In the genomic region with DNA sequence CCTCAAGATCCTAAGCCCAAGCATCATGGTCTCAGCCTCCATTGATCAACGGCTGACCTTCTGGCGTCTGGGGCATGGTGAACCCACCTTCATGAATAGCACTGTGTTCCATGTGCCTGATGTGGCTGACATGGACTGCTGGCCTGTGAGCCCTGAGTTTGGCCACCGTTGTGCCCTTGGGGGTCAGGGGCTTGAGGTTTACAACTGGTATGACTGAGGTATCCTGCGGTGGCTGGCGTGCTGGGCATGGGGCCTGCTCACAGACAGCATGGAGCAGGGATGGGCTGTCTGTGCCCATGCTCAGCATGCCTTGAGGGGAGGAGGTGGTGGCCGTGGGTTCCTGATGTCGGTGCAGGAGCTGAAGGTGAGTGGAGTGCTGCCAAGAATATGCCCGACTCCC, we compare ENCODE assay signal across 17 cellular contexts. TPM values are rescaled to one million over a fixed set of nuclear protein-coding genes. Genes with fewer than 3 reads are reported as not detected.
A peak's percentile ranks its signal among the peaks of the same experiment; 100 is the strongest.
DNase-seq lines count a peak whose midpoint lies in the region; ATAC-seq lines count a peak whose summit lies in the region.
"Had no signal": no experiment of that assay in that cellular context is flagged by ENCODE, and none has a peak within 500 bp of the region (broad histone marks: within the 10 kb centered on the region; RNA-seq: fewer than 3 reads in every experiment).

No MANE protein-coding gene starts in this region.

- no peaks in the 10 kb centered on the region for H3K9me3 Mint-ChIP-seq in activated T-cell treated with anti-CD3 and anti-CD28 coated beads, Interleukin-2, amount 50 U/mL, for 4 hours
- H3K9me3 Mint-ChIP-seq in stimulated activated naive B cell treated with anti-CD40 and anti-IgM and Interleukin-4, amounts not matched to agents 10 μg/mL and 1 μg/mL and 100 μg/mL, for 72 hours = no peaks in the 10 kb centered on the region
- H3K9me3 Mint-ChIP-seq: naive thymus-derived CD8-positive, alpha-beta T cell had no signal

- H3K36me3 Mint-ChIP-seq in activated T-cell treated with anti-CD3 and anti-CD28 coated beads, Interleukin-2, amount 50 U/mL, for 4 hours (ENCODE audit: insufficient read depth) = peaks cover 12% of the 10 kb centered on the region
- H3K36me3 Mint-ChIP-seq in stimulated activated naive B cell treated with anti-CD40 and anti-IgM and Interleukin-4, amounts not matched to agents 10 μg/mL and 1 μg/mL and 100 μg/mL, for 72 hours = peaks cover 30 to 39% of the 10 kb centered on the region in 2 donors

- no peak for ATAC-seq in activated T-cell treated with anti-CD3 and anti-CD28 coated beads, Interleukin-2, amount 50 U/mL, for 4 hours
- ATAC-seq in stimulated activated naive B cell treated with anti-CD40 and anti-IgM and Interleukin-4, amounts not matched to agents 10 μg/mL and 1 μg/mL and 100 μg/mL, for 72 hours (replicated peaks) = no peak
- ATAC-seq: A549; naive thymus-derived CD8-positive, alpha-beta T cell; right lobe of liver had no signal

- no peaks in the 10 kb centered on the region for H3K27me3 Mint-ChIP-seq in activated T-cell treated with anti-CD3 and anti-CD28 coated beads, Interleukin-2, amount 50 U/mL, for 4 hours (ENCODE audit: low read depth)
- no peaks in the 10 kb centered on the region for H3K27me3 Mint-ChIP-seq in stimulated activated naive B cell treated with anti-CD40 and anti-IgM and Interleukin-4, amounts not matched to agents 10 μg/mL and 1 μg/mL and 100 μg/mL, for 72 hours
- H3K27me3 Mint-ChIP-seq: naive thymus-derived CD8-positive, alpha-beta T cell had no signal

- no peak for DNase-seq in activated T-cell treated with anti-CD3 and anti-CD28 coated beads, Interleukin-2, amount 50 U/mL, for 4 hours
- no peak for DNase-seq in activated T-cell treated with anti-CD3 and anti-CD28 coated beads for 4 hours
- no peak for DNase-seq in epithelial cell of prostate (ENCODE audit: low read depth, low spot score)
- no peak for DNase-seq in stimulated activated naive B cell treated with anti-CD40 and anti-IgM and Interleukin-4, amounts not matched to agents 10 μg/mL and 1 μg/mL and 100 μg/mL, for 72 hours
- DNase-seq in activated CD4-positive, CD25-positive, alpha-beta regulatory T cell (lab: John Stamatoyannopoulos, UW) = no peak
- no peak for DNase-seq in AG20443 (ENCODE audit: low spot score)
- DNase-seq: activated CD8-positive, alpha-beta memory T cell treated with anti-CD3 and anti-CD28 coated beads, Interleukin-2, amount 50 U/mL, for 48 hours; amygdala; NCI-H1436; NCI-H524; Peyer's patch; stimulated activated CD4-positive, alpha-beta T cell treated with anti-CD3 and anti-CD28 coated beads, Interleukin-15, amount 100 ng/mL, for 24 hours; upper lobe of left lung had no signal

- peak overlapping the region; percentile 89 for H3K27ac Mint-ChIP-seq in stimulated activated naive B cell treated with anti-CD40 and anti-IgM and Interleukin-4, amounts not matched to agents 10 μg/mL and 1 μg/mL and 100 μg/mL, for 72 hours

- peaks cover 16% of the 10 kb centered on the region for H3K4me1 Mint-ChIP-seq in activated T-cell treated with anti-CD3 and anti-CD28 coated beads, Interleukin-2, amount 50 U/mL, for 4 hours (ENCODE audit: low read depth)
- H3K4me1 Mint-ChIP-seq in stimulated activated naive B cell treated with anti-CD40 and anti-IgM and Interleukin-4, amounts not matched to agents 10 μg/mL and 1 μg/mL and 100 μg/mL, for 72 hours = peaks cover 33 to 52% of the 10 kb centered on the region in 2 donors

- H3K4me3 Mint-ChIP-seq in activated T-cell treated with anti-CD3 and anti-CD28 coated beads, Interleukin-2, amount 50 U/mL, for 4 hours = peak overlapping the region; percentile 12
- H3K4me3 Mint-ChIP-seq in stimulated activated naive B cell treated with anti-CD40 and anti-IgM and Interleukin-4, amounts not matched to agents 10 μg/mL and 1 μg/mL and 100 μg/mL, for 72 hours = no peak overlapping the region

- peak overlapping the region; percentile 34 for H3K27ac ChIP-seq in epithelial cell of prostate
- H3K27ac ChIP-seq: A549, Peyer's patch, right lobe of liver, SJSA1, upper lobe of left lung had no signal

RNA-seq across cellular contexts. Expression of a gene that starts 3.3 kb away (rescaled TPM):
- 10 to 100 TPM; 23.9 to 32.3 (median 25.4) TPM for total RNA-seq in activated T-cell treated with anti-CD3 and anti-CD28 coated beads, Interleukin-2, amount 50 U/mL, for 4 hours

RNA-seq across cellular contexts. Expression of a gene that starts 6.8 kb away (rescaled TPM):
- total RNA-seq in activated T-cell treated with anti-CD3 and anti-CD28 coated beads, Interleukin-2, amount 50 U/mL, for 4 hours = 100 to 1,000 TPM; 138 to 155 (median 147) TPM

RNA-seq across cellular contexts. Expression of a gene that starts 7.9 kb away (rescaled TPM):
- 100 to 1,000 TPM; 147 to 163 (median 155) TPM for total RNA-seq in activated T-cell treated with anti-CD3 and anti-CD28 coated beads, Interleukin-2, amount 50 U/mL, for 4 hours

RNA-seq across cellular contexts. Expression of a gene that starts 14.1 kb away (rescaled TPM):
- 100 to 1,000 TPM; 664 to 769 (median 721) TPM for total RNA-seq in activated T-cell treated with anti-CD3 and anti-CD28 coated beads, Interleukin-2, amount 50 U/mL, for 4 hours

RNA-seq across cellular contexts. Expression of a gene that starts 25.0 kb away (rescaled TPM):
- total RNA-seq in activated T-cell treated with anti-CD3 and anti-CD28 coated beads, Interleukin-2, amount 50 U/mL, for 4 hours = 10 to 100 TPM; 25.7 to 28.2 (median 26.3) TPM
